1 cellular context compared by ENCODE assay signal in genomic region chr11:61679893-61680621, GRCh38.
TF ChIP-seq lines count a peak whose summit lies in the region.

A gene with protein sequence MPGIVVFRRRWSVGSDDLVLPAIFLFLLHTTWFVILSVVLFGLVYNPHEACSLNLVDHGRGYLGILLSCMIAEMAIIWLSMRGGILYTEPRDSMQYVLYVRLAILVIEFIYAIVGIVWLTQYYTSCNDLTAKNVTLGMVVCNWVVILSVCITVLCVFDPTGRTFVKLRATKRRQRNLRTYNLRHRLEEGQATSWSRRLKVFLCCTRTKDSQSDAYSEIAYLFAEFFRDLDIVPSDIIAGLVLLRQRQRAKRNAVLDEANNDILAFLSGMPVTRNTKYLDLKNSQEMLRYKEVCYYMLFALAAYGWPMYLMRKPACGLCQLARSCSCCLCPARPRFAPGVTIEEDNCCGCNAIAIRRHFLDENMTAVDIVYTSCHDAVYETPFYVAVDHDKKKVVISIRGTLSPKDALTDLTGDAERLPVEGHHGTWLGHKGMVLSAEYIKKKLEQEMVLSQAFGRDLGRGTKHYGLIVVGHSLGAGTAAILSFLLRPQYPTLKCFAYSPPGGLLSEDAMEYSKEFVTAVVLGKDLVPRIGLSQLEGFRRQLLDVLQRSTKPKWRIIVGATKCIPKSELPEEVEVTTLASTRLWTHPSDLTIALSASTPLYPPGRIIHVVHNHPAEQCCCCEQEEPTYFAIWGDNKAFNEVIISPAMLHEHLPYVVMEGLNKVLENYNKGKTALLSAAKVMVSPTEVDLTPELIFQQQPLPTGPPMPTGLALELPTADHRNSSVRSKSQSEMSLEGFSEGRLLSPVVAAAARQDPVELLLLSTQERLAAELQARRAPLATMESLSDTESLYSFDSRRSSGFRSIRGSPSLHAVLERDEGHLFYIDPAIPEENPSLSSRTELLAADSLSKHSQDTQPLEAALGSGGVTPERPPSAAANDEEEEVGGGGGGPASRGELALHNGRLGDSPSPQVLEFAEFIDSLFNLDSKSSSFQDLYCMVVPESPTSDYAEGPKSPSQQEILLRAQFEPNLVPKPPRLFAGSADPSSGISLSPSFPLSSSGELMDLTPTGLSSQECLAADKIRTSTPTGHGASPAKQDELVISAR (plus strand): TSS chr11:61680391. CDS start chr11:61720156, 39,765 bp downstream.

TF ChIP-seq in K562, 482 proteins besides CTCF, POLR2A, EP300 and RAD21 (continued from another document and continues in another):
- TF ChIP-seq PTBP1 (IDR thresholded peaks at IDR 0.05; ENCODE audit: low read depth, low read length) = peak; percentile 79; the same call in 1 of the 2 replicates
- TF ChIP-seq TAF7 (tag; IDR thresholded peaks at IDR 0.05) = no peak
- TF ChIP-seq ATF2 (CRISPR knock-in tag; IDR thresholded peaks at IDR 0.05) = no peak
- TF ChIP-seq HCFC1 (IDR thresholded peaks at IDR 0.05; ENCODE audit: low read depth, low read length) = peak; percentile 30; the same call in 1 of the 2 replicates
- no peak for TF ChIP-seq TBP (optimal IDR thresholded peaks at IDR 0.05; ENCODE audit: low read depth, low read length)
- peak in 1 of 2 experiments; percentile 92; a peak in 2 of 4 replicates for TF ChIP-seq TBL1XR1 (IDR thresholded peaks at IDR 0.05; ENCODE audit: low read length in 2 of 2)
- TF ChIP-seq GMEB1 (CRISPR knock-in tag; IDR thresholded peaks at IDR 0.05) = peak; percentile 48
- TF ChIP-seq, protein P1, sequence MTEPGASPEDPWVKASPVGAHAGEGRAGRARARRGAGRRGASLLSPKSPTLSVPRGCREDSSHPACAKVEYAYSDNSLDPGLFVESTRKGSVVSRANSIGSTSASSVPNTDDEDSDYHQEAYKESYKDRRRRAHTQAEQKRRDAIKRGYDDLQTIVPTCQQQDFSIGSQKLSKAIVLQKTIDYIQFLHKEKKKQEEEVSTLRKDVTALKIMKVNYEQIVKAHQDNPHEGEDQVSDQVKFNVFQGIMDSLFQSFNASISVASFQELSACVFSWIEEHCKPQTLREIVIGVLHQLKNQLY (CRISPR knock-in tag; conservative IDR thresholded peaks at IDR 0.05) = no peak
- TF ChIP-seq HMGXB4 (CRISPR knock-in tag; IDR thresholded peaks at IDR 0.05) = no peak
- TF ChIP-seq, protein P2, sequence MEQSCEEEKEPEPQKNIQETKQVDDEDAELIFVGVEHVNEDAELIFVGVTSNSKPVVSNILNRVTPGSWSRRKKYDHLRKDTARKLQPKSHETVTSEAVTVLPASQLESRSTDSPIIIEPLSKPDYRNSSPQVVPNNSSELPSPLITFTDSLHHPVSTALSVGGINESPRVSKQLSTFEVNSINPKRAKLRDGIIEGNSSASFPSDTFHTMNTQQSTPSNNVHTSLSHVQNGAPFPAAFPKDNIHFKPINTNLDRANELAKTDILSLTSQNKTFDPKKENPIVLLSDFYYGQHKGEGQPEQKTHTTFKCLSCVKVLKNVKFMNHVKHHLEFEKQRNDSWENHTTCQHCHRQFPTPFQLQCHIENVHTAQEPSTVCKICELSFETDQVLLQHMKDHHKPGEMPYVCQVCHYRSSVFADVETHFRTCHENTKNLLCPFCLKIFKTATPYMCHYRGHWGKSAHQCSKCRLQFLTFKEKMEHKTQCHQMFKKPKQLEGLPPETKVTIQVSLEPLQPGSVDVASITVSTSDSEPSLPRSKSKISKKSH (CRISPR knock-in tag; IDR thresholded peaks at IDR 0.05) = no peak
- TF ChIP-seq SRSF1 (IDR thresholded peaks at IDR 0.05; ENCODE audit: low read depth, low read length) = peak; percentile 99
- TF ChIP-seq HNRNPUL1 (IDR thresholded peaks at IDR 0.05; ENCODE audit: low read length) = no peak
- no peak for TF ChIP-seq POLR2B (IDR thresholded peaks at IDR 0.05; ENCODE audit: low read depth, partially characterized antibody)
- peak; percentile 68 for TF ChIP-seq CREM (IDR thresholded peaks at IDR 0.05; ENCODE audit: low read depth)
- TF ChIP-seq SETDB1 (IDR thresholded peaks at IDR 0.05; ENCODE audit: low read length) = no peak
- peak; percentile 64; the same call in 1 of the 2 replicates for TF ChIP-seq XRCC5 (IDR thresholded peaks at IDR 0.05; ENCODE audit: low read depth, low read length)
- no peak for TF ChIP-seq PHF20 (IDR thresholded peaks at IDR 0.05; ENCODE audit: partially characterized antibody)
- TF ChIP-seq FOXJ3 (CRISPR knock-in tag; IDR thresholded peaks at IDR 0.05) = no peak
- no peak for TF ChIP-seq ZNF695 (CRISPR knock-in tag; IDR thresholded peaks at IDR 0.05)
- TF ChIP-seq ESRRA (IDR thresholded peaks at IDR 0.05; ENCODE audit: borderline replicate concordance, low read depth) = peak; percentile 77; the same call in 1 of the 2 replicates
- TF ChIP-seq VEZF1 (CRISPR knock-in tag; IDR thresholded peaks at IDR 0.05) = peak; percentile 55; the same call in 1 of the 2 replicates
- 0 out of 2 replicates have a peak, but pooled peaks have one; percentile 41 for TF ChIP-seq SPI1 (IDR thresholded peaks at IDR 0.05; ENCODE audit: borderline replicate concordance, low read depth, low read length)
- no peak for TF ChIP-seq FOXP4 (CRISPR knock-in tag; IDR thresholded peaks at IDR 0.05; ENCODE audit: borderline replicate concordance)
- no peak for TF ChIP-seq ETV5 (CRISPR knock-in tag; IDR thresholded peaks at IDR 0.05; ENCODE audit: low read depth)
- TF ChIP-seq ZNF217 (CRISPR knock-in tag; IDR thresholded peaks at IDR 0.05) = no peak
- no peak for TF ChIP-seq ZNF449 (CRISPR knock-in tag; IDR thresholded peaks at IDR 0.05)
